22 cellular contexts compared by ENCODE assay signal in the genomic region with DNA sequence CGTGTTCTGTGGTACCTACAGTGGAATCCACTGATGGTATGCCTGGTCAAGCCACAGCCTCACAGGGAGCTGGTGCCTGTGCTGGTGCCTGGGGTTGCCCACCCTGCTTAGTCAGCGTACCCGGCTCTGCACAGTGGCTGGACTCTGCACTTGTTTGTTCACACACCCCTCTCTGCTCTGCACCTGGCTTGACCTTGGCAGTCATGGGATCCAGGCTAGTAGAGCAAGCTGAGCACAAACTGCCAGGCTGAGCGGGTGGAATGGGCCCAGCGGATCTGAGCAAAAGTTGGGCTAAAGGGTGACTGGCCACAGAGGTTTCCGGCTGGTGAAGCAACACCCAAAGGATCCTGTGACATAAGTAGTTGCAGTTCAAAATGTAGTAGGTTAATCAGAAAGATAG.
DNase-seq lines count a peak whose midpoint lies in the region; ATAC-seq and TF ChIP-seq lines count a peak whose summit lies in the region.
"Had no signal": no experiment of that assay in that cellular context is flagged by ENCODE, and none has a peak within 500 bp of the region (broad histone marks: within the 10 kb centered on the region; RNA-seq: fewer than 3 reads in every experiment).

No MANE protein-coding gene starts in this region.

- H2BK120ac ChIP-seq in neuronal stem cell (ENCODE audit: low read depth, low read length), result no peak overlapping the region

- no peak overlapping the region for H3K23ac ChIP-seq in neuronal stem cell (ENCODE audit: low read depth, low read length, poor library complexity)

- CTCF ChIA-PET in activated CD8-positive, alpha-beta memory T cell treated with anti-CD3 and anti-CD28 coated beads, Interleukin-2, amount 10 ng/mL, durations not matched to agents 7 days and 5 days (lab: Charles Lee), result no interaction called here

- H3K9me3 Mint-ChIP-seq in stimulated activated naive CD8-positive, alpha-beta T cell treated with anti-CD3 and anti-CD28 coated beads, Interleukin-15, amount 100 ng/mL, for 72 hours, result peaks cover 0 to 7% of the 10 kb centered on the region in 2 donors
- H3K9me3 Mint-ChIP-seq in activated CD8-positive, alpha-beta memory T cell treated with anti-CD3 and anti-CD28 coated beads, Interleukin-2, amount 10 ng/mL, durations not matched to agents 7 days and 5 days (ENCODE audit: low read depth), result peaks cover 2% of the 10 kb centered on the region
- H3K9me3 Mint-ChIP-seq in GM23338, result peaks cover 3% of the 10 kb centered on the region; the same call in 1 of the 3 replicates

- peak; percentile 9 for ATAC-seq in stimulated activated naive CD8-positive, alpha-beta T cell treated with anti-CD3 and anti-CD28 coated beads, Interleukin-15, Interleukin-2, amounts not matched to agents 100 U/mL and 50 U/mL, for 24 hours
- ATAC-seq in stimulated activated naive CD8-positive, alpha-beta T cell treated with anti-CD3 and anti-CD28 coated beads, Interleukin-15, amount 100 ng/mL, for 72 hours, result no peak
- ATAC-seq in left lobe of liver, result peak; percentile 52
- no peak for ATAC-seq in activated CD8-positive, alpha-beta memory T cell treated with anti-CD3 and anti-CD28 coated beads, Interleukin-2, amount 10 ng/mL, durations not matched to agents 7 days and 5 days
- ATAC-seq in GM23338, result no peak

- H3K14ac ChIP-seq in neuronal stem cell (ENCODE audit: low read length), result no peak overlapping the region

- H3K27ac ChIP-seq in neuronal stem cell (replicated peaks; ENCODE audit: low read length), result no peak overlapping the region
- H3K27ac ChIP-seq in GM23338 (ENCODE audit: low read depth), result no peak overlapping the region
- H3K27ac ChIP-seq: KMS-11 had no signal

- H4K91ac ChIP-seq in neuronal stem cell (ENCODE audit: low read depth, low read length, poor library complexity), result no peak overlapping the region

- H3K4me1 ChIP-seq in neuronal stem cell (ENCODE audit: control insufficient read depth in 2 of 2, insufficient read depth in 1 of 2, low read depth in 1 of 2, low read length in 2 of 2), result no peaks in the 10 kb centered on the region
- H3K4me1 ChIP-seq in GM23338 (ENCODE audit: insufficient read depth), result no peaks in the 10 kb centered on the region
- H3K4me1 ChIP-seq: HAP-1 had no signal

- H3K4ac ChIP-seq in neuronal stem cell (ENCODE audit: low read length), result no peak overlapping the region

- H3K18ac ChIP-seq in neuronal stem cell (ENCODE audit: low read length), result no peak overlapping the region

- H2AK5ac ChIP-seq in neuronal stem cell (ENCODE audit: low read depth, low read length), result no peak overlapping the region

- no peaks in the 10 kb centered on the region for H4K20me1 ChIP-seq in GM23338 (replicated peaks; ENCODE audit: insufficient read depth)

- H3F3A ChIP-seq in GM23338 (replicated peaks; ENCODE audit: low read depth), result no peaks in the 10 kb centered on the region

- no CpG with 5 or more reads among the region's 6 CpGs for WGBS in neuronal stem cell (ENCODE audit: extremely low coverage in 2 of 2, insufficient read length in 2 of 2, insufficient replicate concordance in 1 of 2), 2 donors

- H3K27me3 Mint-ChIP-seq in stimulated activated naive CD8-positive, alpha-beta T cell treated with anti-CD3 and anti-CD28 coated beads, Interleukin-15, amount 100 ng/mL, for 72 hours, result no peaks in the 10 kb centered on the region
- H3K27me3 Mint-ChIP-seq in activated CD8-positive, alpha-beta memory T cell treated with anti-CD3 and anti-CD28 coated beads, Interleukin-2, amount 10 ng/mL, durations not matched to agents 7 days and 5 days, result no peaks in the 10 kb centered on the region
- H3K27me3 Mint-ChIP-seq in GM23338 (ENCODE audit: insufficient read depth, low read depth, poor library complexity), result no peaks in the 10 kb centered on the region
- H3K27me3 Mint-ChIP-seq: IgD-negative memory B cell had no signal

- H3K79me1 ChIP-seq in neuronal stem cell (ENCODE audit: low read depth, low read length), result no peaks in the 10 kb centered on the region

- no peaks in the 10 kb centered on the region for H3K27me3 ChIP-seq in neuronal stem cell (ENCODE audit: control insufficient read depth in 3 of 3, insufficient read depth in 3 of 3, low read depth in 1 of 3, low read length in 3 of 3)
- H3K27me3 ChIP-seq in GM23338 (ENCODE audit: insufficient read depth), result no peaks in the 10 kb centered on the region

- no peak overlapping the region for H3K9ac ChIP-seq in neuronal stem cell (ENCODE audit: low read depth, low read length, poor library complexity)
- H3K9ac ChIP-seq: KMS-11 had no signal

- H3K36me3 ChIP-seq in neuronal stem cell (replicated peaks in 1 of 2; ENCODE audit: control insufficient read depth in 2 of 2, insufficient read depth in 2 of 2, low read length in 2 of 2) (no peaks in the 10 kb centered on the region), GM23338 (ENCODE audit: insufficient read depth) (no peaks in the 10 kb centered on the region)
- H3K36me3 ChIP-seq: HAP-1 had no signal

- no peaks in the 10 kb centered on the region for H3K9me2 ChIP-seq in GM23338 (ENCODE audit: insufficient read depth)

- DNase-seq in stimulated activated naive CD8-positive, alpha-beta T cell treated with anti-CD3 and anti-CD28 coated beads, Interleukin-15, Interleukin-2, amounts not matched to agents 100 U/mL and 50 U/mL, for 24 hours, result no peak
- DNase-seq in stimulated activated naive CD8-positive, alpha-beta T cell treated with anti-CD3 and anti-CD28 coated beads, Interleukin-15, amount 100 ng/mL, for 72 hours, result no peak
- DNase-seq in left lobe of liver (ENCODE audit: low spot score) (no peak), neuronal stem cell (ENCODE audit: low spot score) (no peak), GM23338 (ENCODE audit: low spot score) (no peak)
- DNase-seq in activated CD8-positive, alpha-beta memory T cell treated with anti-CD3 and anti-CD28 coated beads, Interleukin-2, amount 10 ng/mL, durations not matched to agents 7 days and 5 days, result no peak
- DNase-seq in activated CD4-positive, alpha-beta T cell treated with anti-CD3 and anti-CD28 coated beads for 4 hours, result no peak
- DNase-seq: DMS153, DND-41, HFFc6, NCI-H1048, NCI-H1417, NCI-H1694, NCI-H2029 treated with DMSO at 0.1 percent for 48 hours, NCI-H446 treated with DMSO at 0.1 percent for 48 hours, NCI-H526, NCI-H82, RPMI8226, SHP77 had no signal

- no peak overlapping the region for H2BK12ac ChIP-seq in neuronal stem cell (ENCODE audit: low read length)

- H3K9me3 ChIP-seq in neuronal stem cell (replicated peaks in 1 of 2; ENCODE audit: control insufficient read depth in 2 of 2, insufficient read depth in 1 of 2, low read depth in 1 of 2, low read length in 2 of 2), result no peaks in the 10 kb centered on the region
- H3K9me3 ChIP-seq: HAP-1 had no signal

- no peak overlapping the region for H3K27ac Mint-ChIP-seq in stimulated activated naive CD8-positive, alpha-beta T cell treated with anti-CD3 and anti-CD28 coated beads, Interleukin-15, amount 100 ng/mL, for 72 hours
- H3K27ac Mint-ChIP-seq in activated CD8-positive, alpha-beta memory T cell treated with anti-CD3 and anti-CD28 coated beads, Interleukin-2, amount 10 ng/mL, durations not matched to agents 7 days and 5 days, result no peak overlapping the region
- no peak overlapping the region for H3K27ac Mint-ChIP-seq in GM23338
- H3K27ac Mint-ChIP-seq: HFFc6, IgD-negative memory B cell had no signal

- H3K4me3 ChIP-seq in neuronal stem cell (ENCODE audit: low read length in 2 of 2), result no peak overlapping the region
- no peak overlapping the region for H3K4me3 ChIP-seq in GM23338
- H3K4me3 ChIP-seq: HAP-1 had no signal

- no peak overlapping the region for H2BK15ac ChIP-seq in neuronal stem cell (ENCODE audit: low read length)

- H2BK5ac ChIP-seq in neuronal stem cell (ENCODE audit: low read length), result no peak overlapping the region

- H4K8ac ChIP-seq in neuronal stem cell (ENCODE audit: low read depth, low read length), result no peak overlapping the region

- H2AFZ ChIP-seq in neuronal stem cell (ENCODE audit: low read length), result peak overlapping the region; percentile 62
- H2AFZ ChIP-seq in GM23338, result no peak overlapping the region

- TF ChIP-seq CTCF in GM23338 (conservative IDR thresholded peaks at IDR 0.05; ENCODE audit: low read depth in 2 of 2), result no peak

- no peaks in the 10 kb centered on the region for H3K79me2 ChIP-seq in GM23338 (replicated peaks; ENCODE audit: insufficient read depth)

- no peak overlapping the region for H3K4me2 ChIP-seq in neuronal stem cell (ENCODE audit: insufficient read depth, low read length, poor library complexity, severe bottlenecking)
- H3K4me2 ChIP-seq in GM23338, result no peak overlapping the region
- H3K4me2 ChIP-seq: KMS-11 had no signal

- H3K36me3 Mint-ChIP-seq in activated CD8-positive, alpha-beta memory T cell treated with anti-CD3 and anti-CD28 coated beads, Interleukin-2, amount 10 ng/mL, durations not matched to agents 7 days and 5 days, result no peaks in the 10 kb centered on the region
- H3K36me3 Mint-ChIP-seq in GM23338 (ENCODE audit: low read depth), result no peaks in the 10 kb centered on the region
- H3K36me3 Mint-ChIP-seq: IgD-negative memory B cell had no signal

- H3K4me3 Mint-ChIP-seq in stimulated activated naive CD8-positive, alpha-beta T cell treated with anti-CD3 and anti-CD28 coated beads, Interleukin-15, amount 100 ng/mL, for 72 hours, result no peak overlapping the region
- H3K4me3 Mint-ChIP-seq in activated CD8-positive, alpha-beta memory T cell treated with anti-CD3 and anti-CD28 coated beads, Interleukin-2, amount 10 ng/mL, durations not matched to agents 7 days and 5 days, result no peak overlapping the region
- no peak overlapping the region for H3K4me3 Mint-ChIP-seq in GM23338
- H3K4me3 Mint-ChIP-seq: HFFc6 had no signal

- H3K4me1 Mint-ChIP-seq in stimulated activated naive CD8-positive, alpha-beta T cell treated with anti-CD3 and anti-CD28 coated beads, Interleukin-15, amount 100 ng/mL, for 72 hours, result no peaks in the 10 kb centered on the region
- no peaks in the 10 kb centered on the region for H3K4me1 Mint-ChIP-seq in activated CD8-positive, alpha-beta memory T cell treated with anti-CD3 and anti-CD28 coated beads, Interleukin-2, amount 10 ng/mL, durations not matched to agents 7 days and 5 days
- no peaks in the 10 kb centered on the region for H3K4me1 Mint-ChIP-seq in GM23338
- H3K4me1 Mint-ChIP-seq: IgD-negative memory B cell had no signal

TF ChIP-seq in GM23338, 12 proteins besides CTCF, POLR2A, EP300 and RAD21 (continues in another document):
- TF ChIP-seq ETS1 (IDR thresholded peaks at IDR 0.05) (no peak), ZNF114 (CRISPR knock-in tag; IDR thresholded peaks at IDR 0.05) (no peak), ZNF331 (CRISPR knock-in tag; IDR thresholded peaks at IDR 0.05; ENCODE audit: low read depth) (no peak)

Comparison
In these comparisons a context has a peak if more than half of its experiments do, and no peak if none do; other contexts are left out.
1. ATAC-seq: peak in stimulated activated naive CD8-positive, alpha-beta T cell treated with anti-CD3 and anti-CD28 coated beads, Interleukin-15, Interleukin-2, amounts not matched to agents 100 U/mL and 50 U/mL, for 24 hours (single experiment) and left lobe of liver (single experiment); none in stimulated activated naive CD8-positive, alpha-beta T cell treated with anti-CD3 and anti-CD28 coated beads, Interleukin-15, amount 100 ng/mL, for 72 hours (single experiment), activated CD8-positive, alpha-beta memory T cell treated with anti-CD3 and anti-CD28 coated beads, Interleukin-2, amount 10 ng/mL, durations not matched to agents 7 days and 5 days (single experiment) and GM23338 (single experiment).